27 cellular contexts compared by ENCODE assay signal in genomic region chr15:23561914-23562313, GRCh38. TPM values are rescaled to one million over a fixed set of nuclear protein-coding genes. Genes with fewer than 3 reads are reported as not detected.
"Had no signal": no experiment of that assay in that cellular context is flagged by ENCODE, and none has a peak within 500 bp of the region (broad histone marks: within the 10 kb centered on the region; RNA-seq: fewer than 3 reads in every experiment).

No MANE protein-coding gene starts in this region.

- H3K4me1 ChIP-seq: foreskin keratinocyte, left lung, prostate gland, upper lobe of left lung had no signal

- H3K27me3 ChIP-seq: foreskin keratinocyte, hepatocyte, ovary, upper lobe of left lung had no signal

- H3K27ac ChIP-seq: foreskin keratinocyte, hepatocyte, left lung, ovary, prostate gland, upper lobe of left lung had no signal

- H3K36me3 ChIP-seq: left lung, ovary, prostate gland, upper lobe of left lung had no signal

- H3K4me2 ChIP-seq: hepatocyte had no signal

- H2AFZ ChIP-seq: hepatocyte had no signal

- H3K79me2 ChIP-seq: hepatocyte had no signal

- H3K4me1 Mint-ChIP-seq: activated B cell treated with CpG ODN at 0.5 μM for 24 hours; activated CD4-positive, alpha-beta T cell treated with anti-CD3 and anti-CD28 coated beads for 36 hours; activated naive CD8-positive, alpha-beta T cell treated with anti-CD3 and anti-CD28 coated beads, Interleukin-2, amount 10 ng/mL, durations not matched to agents 7 days and 5 days; immature natural killer cell; mesothelial cell of epicardium; T-cell had no signal

- DNase-seq: activated B cell treated with CpG ODN at 0.5 μM for 24 hours; activated CD4-positive, alpha-beta T cell treated with anti-CD3 and anti-CD28 coated beads for 36 hours; activated CD4-positive, alpha-beta T cell treated with anti-CD3 and anti-CD28 coated beads, Interleukin-2, amount 50 U/mL, for 4 hours; activated CD8-positive, alpha-beta memory T cell treated with anti-CD3 and anti-CD28 coated beads for 24 hours; activated CD8-positive, alpha-beta memory T cell treated with anti-CD3 and anti-CD28 coated beads, Interleukin-2, amount 50 U/mL, for 4 hours; activated naive CD4-positive, alpha-beta T cell treated with Interleukin-2 at 50 U/mL for 16 hours; activated naive CD8-positive, alpha-beta T cell treated with anti-CD3 and anti-CD28 coated beads, Interleukin-2, amount 10 ng/mL, durations not matched to agents 7 days and 5 days; activated T-cell treated with anti-CD3 and anti-CD28 coated beads, Interleukin-2, amount 50 U/mL, for 24 hours; central memory CD4-positive, alpha-beta T cell; dermis blood vessel endothelial cell; effector memory CD4-positive, alpha-beta T cell; foreskin keratinocyte; immature natural killer cell; left lung; naive thymus-derived CD8-positive, alpha-beta T cell; ovary; right cardiac atrium; stimulated activated CD4-positive, alpha-beta T cell treated with anti-CD3 and anti-CD28 coated beads, Interleukin-4, amount 100 ng/mL, for 24 hours; stimulated activated naive CD4-positive, alpha-beta T cell treated with Interleukin-2 at 50 U/mL for 16 hours; T-cell had no signal

- H3K9me3 Mint-ChIP-seq: activated B cell treated with CpG ODN at 0.5 μM for 24 hours; activated naive CD8-positive, alpha-beta T cell treated with anti-CD3 and anti-CD28 coated beads, Interleukin-2, amount 10 ng/mL, durations not matched to agents 7 days and 5 days had no signal

- H3K4me3 ChIP-seq: hepatocyte, left lung, ovary, prostate gland, upper lobe of left lung had no signal

- FAIRE-seq: TTC549 had no signal

- H3K36me3 Mint-ChIP-seq: activated naive CD8-positive, alpha-beta T cell treated with anti-CD3 and anti-CD28 coated beads, Interleukin-2, amount 10 ng/mL, durations not matched to agents 7 days and 5 days; mesothelial cell of epicardium; T-cell had no signal

- H3K9me3 ChIP-seq: ovary, prostate gland, upper lobe of left lung had no signal

- H3K27ac Mint-ChIP-seq: activated B cell treated with CpG ODN at 0.5 μM for 24 hours; activated CD4-positive, alpha-beta T cell treated with anti-CD3 and anti-CD28 coated beads for 36 hours; activated naive CD8-positive, alpha-beta T cell treated with anti-CD3 and anti-CD28 coated beads, Interleukin-2, amount 10 ng/mL, durations not matched to agents 7 days and 5 days; activated T-cell treated with anti-CD3 and anti-CD28 coated beads, Interleukin-2, amount 50 U/mL, for 24 hours; activated T-helper 2 cell treated with anti-CD3 and anti-CD28 coated beads, Interferon-gamma antibody, Interleukin-2, Interleukin-4, amounts not matched to agents 10 μg/mL and 5 μg/mL and 100 μg/mL, durations not matched to agents 14 hours and 24 hours and 36 hours; immature natural killer cell; mesothelial cell of epicardium; naive thymus-derived CD8-positive, alpha-beta T cell; T-cell; T-helper 2 cell treated with Interferon-gamma antibody and Interleukin-4, amounts not matched to agents 5 μg/mL and 100 μg/mL, for 36 hours had no signal

- H3K27me3 Mint-ChIP-seq: activated B cell treated with CpG ODN at 0.5 μM for 24 hours; activated naive CD8-positive, alpha-beta T cell treated with anti-CD3 and anti-CD28 coated beads, Interleukin-2, amount 10 ng/mL, durations not matched to agents 7 days and 5 days had no signal

- ATAC-seq: activated CD4-positive, alpha-beta T cell treated with anti-CD3 and anti-CD28 coated beads for 36 hours; foreskin keratinocyte; left lung; naive thymus-derived CD8-positive, alpha-beta T cell; right cardiac atrium; T-cell had no signal

- H3K4me3 Mint-ChIP-seq: activated B cell treated with CpG ODN at 0.5 μM for 24 hours; activated CD4-positive, alpha-beta T cell treated with anti-CD3 and anti-CD28 coated beads for 36 hours; activated naive CD8-positive, alpha-beta T cell treated with anti-CD3 and anti-CD28 coated beads, Interleukin-2, amount 10 ng/mL, durations not matched to agents 7 days and 5 days; activated T-cell treated with anti-CD3 and anti-CD28 coated beads, Interleukin-2, amount 50 U/mL, for 24 hours; immature natural killer cell; mesothelial cell of epicardium; T-cell; T-helper 2 cell treated with Interferon-gamma antibody and Interleukin-4, amounts not matched to agents 5 μg/mL and 100 μg/mL, for 36 hours had no signal

RNA-seq across cellular contexts. Expression of gene MKRN3, which starts 3.6 kb away (rescaled TPM):
- polyA plus RNA-seq: hepatocyte had no signal
